1 cellular context compared by ENCODE assay signal in genomic region chr11:36594316-36594989, GRCh38.
TF ChIP-seq lines count a peak whose summit lies in the region.

IFTAP (plus strand) TSS chr11:36594502; CDS start chr11:36610104, 15,602 bp downstream.

TF ChIP-seq in K562, 482 proteins besides CTCF, POLR2A, EP300 and RAD21 (continued from another document and continues in another):
- TF ChIP-seq LCOR (CRISPR knock-in tag; IDR thresholded peaks at IDR 0.05): no peak
- TF ChIP-seq AFF1 (IDR thresholded peaks at IDR 0.05; ENCODE audit: low read depth in 1 of 2, partially characterized antibody in 2 of 2): peak; percentile 84 to 99
- TF ChIP-seq SMAD2 (IDR thresholded peaks at IDR 0.05; ENCODE audit: low read depth, low read length): no peak
- no peak for TF ChIP-seq SMARCC2 (IDR thresholded peaks at IDR 0.05; ENCODE audit: low read depth)
- no peak for TF ChIP-seq THAP12 (CRISPR knock-in tag; IDR thresholded peaks at IDR 0.05)
- TF ChIP-seq ZNF444 (CRISPR knock-in tag; IDR thresholded peaks at IDR 0.05): no peak
- TF ChIP-seq MBD2 (IDR thresholded peaks at IDR 0.05; ENCODE audit: borderline replicate concordance, low read depth): peak; percentile 86
- TF ChIP-seq CREB3L1 (IDR thresholded peaks at IDR 0.05; ENCODE audit: borderline replicate concordance, low read depth): peak; percentile 85
- no peak for TF ChIP-seq THRA (IDR thresholded peaks at IDR 0.05)
- no peak for TF ChIP-seq CREBBP (IDR thresholded peaks at IDR 0.05; ENCODE audit: low read depth, low read length)
- TF ChIP-seq HINFP (tag; conservative IDR thresholded peaks at IDR 0.05; ENCODE audit: low read depth): peak; percentile 57; the same call in 1 of the 2 replicates
- TF ChIP-seq FOXK2 (conservative IDR thresholded peaks at IDR 0.05 in 1 of 2, IDR thresholded peaks at IDR 0.05 in 1 of 2; ENCODE audit: low read depth in 2 of 2): peak; percentile 87 to 89
- no peak for TF ChIP-seq NFIX (CRISPR knock-in tag; IDR thresholded peaks at IDR 0.05; ENCODE audit: low read depth)
- TF ChIP-seq ZNF507 (tag; conservative IDR thresholded peaks at IDR 0.05): no peak
- no peak for TF ChIP-seq KAT8 (IDR thresholded peaks at IDR 0.05; ENCODE audit: low read depth)
- TF ChIP-seq CUX1 (CRISPR knock-in tag; IDR thresholded peaks at IDR 0.05): no peak
- TF ChIP-seq ZNF407 (IDR thresholded peaks at IDR 0.05; ENCODE audit: low read depth): no peak
- no peak for TF ChIP-seq PCBP2 (IDR thresholded peaks at IDR 0.05; ENCODE audit: low read depth, low read length, poor library complexity, severe bottlenecking)
- TF ChIP-seq HOXB6 (CRISPR knock-in tag; IDR thresholded peaks at IDR 0.05; ENCODE audit: borderline replicate concordance): no peak
- no peak for TF ChIP-seq ZFPM2 (CRISPR knock-in tag; IDR thresholded peaks at IDR 0.05)
- TF ChIP-seq NR2C2 (CRISPR knock-in tag; IDR thresholded peaks at IDR 0.05): no peak
- TF ChIP-seq NR2C2 (tag; IDR thresholded peaks at IDR 0.05): peak; percentile 72
- no peak for TF ChIP-seq NFATC3 (IDR thresholded peaks at IDR 0.05)
- no peak for TF ChIP-seq NCOR1 (IDR thresholded peaks at IDR 0.05)
- no peak for TF ChIP-seq NCOA2 (IDR thresholded peaks at IDR 0.05; ENCODE audit: partially characterized antibody in 2 of 2)
- no peak for TF ChIP-seq HBP1 (CRISPR knock-in tag; IDR thresholded peaks at IDR 0.05)
